12 cellular contexts compared by ENCODE assay signal in genomic region chr17:32516940-32517711, GRCh38. TPM values are rescaled to one million over a fixed set of nuclear protein-coding genes. Genes with fewer than 3 reads are reported as not detected.
DNase-seq lines count a peak whose midpoint lies in the region; ATAC-seq and TF ChIP-seq lines count a peak whose summit lies in the region.
"Had no signal": no experiment of that assay in that cellular context is flagged by ENCODE, and none has a peak within 500 bp of the region (broad histone marks: within the 10 kb centered on the region; RNA-seq: fewer than 3 reads in every experiment).

No MANE protein-coding gene starts in this region.

- peak overlapping the region; percentile 63 for H3K4me3 Mint-ChIP-seq in activated naive CD8-positive, alpha-beta T cell

- no peaks in the 10 kb centered on the region for H3K9me3 Mint-ChIP-seq in activated naive CD8-positive, alpha-beta T cell (ENCODE audit: low read depth)

- H3K27ac ChIP-seq in osteoblast (ENCODE audit: low read depth, low read length) = no peak overlapping the region
- H3K27ac ChIP-seq: neutrophil, vagina had no signal

- no peak overlapping the region for H3K4me2 ChIP-seq in osteoblast (ENCODE audit: insufficient read depth, low read length)

- no peaks in the 10 kb centered on the region for H3K27me3 Mint-ChIP-seq in activated naive CD8-positive, alpha-beta T cell

- no peaks in the 10 kb centered on the region for H3K27me3 ChIP-seq in osteoblast (ENCODE audit: insufficient read depth, low read length)
- H3K27me3 ChIP-seq: vagina had no signal

- no peaks in the 10 kb centered on the region for H3K36me3 ChIP-seq in osteoblast (ENCODE audit: insufficient read depth, low read length)
- H3K36me3 ChIP-seq: neutrophil, vagina had no signal

- no peak for TF ChIP-seq CTCF in osteoblast (IDR thresholded peaks at IDR 0.05; ENCODE audit: extremely low read depth, low read depth, low read length)

- no peaks in the 10 kb centered on the region for H4K20me1 ChIP-seq in osteoblast (ENCODE audit: insufficient read depth, low read length)

- H3K27ac Mint-ChIP-seq in activated naive CD8-positive, alpha-beta T cell = peak overlapping the region; percentile 61

- peaks cover 70% of the 10 kb centered on the region for H3K4me1 Mint-ChIP-seq in activated naive CD8-positive, alpha-beta T cell (ENCODE audit: low read depth)

- H3K79me2 ChIP-seq in osteoblast (ENCODE audit: insufficient read depth, low read length) = no peaks in the 10 kb centered on the region

- H3K36me3 Mint-ChIP-seq in activated naive CD8-positive, alpha-beta T cell = no peaks in the 10 kb centered on the region

- no peak overlapping the region for H2AFZ ChIP-seq in osteoblast (ENCODE audit: low read length)

- no peaks in the 10 kb centered on the region for H3K9me3 ChIP-seq in osteoblast (ENCODE audit: low read depth, low read length)
- H3K9me3 ChIP-seq: neutrophil, vagina had no signal

- H3K4me3 ChIP-seq in osteoblast (ENCODE audit: insufficient read depth, low read length) = no peak overlapping the region
- H3K4me3 ChIP-seq: vagina had no signal

- intact Hi-C loops in posterior vena cava (cut with DNase I) = no loop called here

- DNase-seq in NCI-H748 (lab: John Stamatoyannopoulos, UW; ENCODE audit: unreplicated experiment) = peak; percentile 47
- DNase-seq in NCI-H748 treated with DMSO at 0.1 percent for 48 hours (lab: John Stamatoyannopoulos, UW) = no peak
- peak; percentile 76 for DNase-seq in osteoblast (ENCODE audit: insufficient read length, low spot score, missing footprints)
- no peak for DNase-seq in cerebellar nuclear complex (lab: John Stamatoyannopoulos, UW)
- no peak for DNase-seq in kidney tubule cell (ENCODE audit: low spot score)
- no peak for DNase-seq in posterior vena cava (ENCODE audit: low spot score)
- DNase-seq: hippocampal formation, MM.1S had no signal

- H3K4me1 ChIP-seq in osteoblast (ENCODE audit: insufficient read depth, low read length) = peaks cover 8% of the 10 kb centered on the region

- ATAC-seq in HG02885 (IDR thresholded peaks at IDR 0.05; ENCODE audit: poor library complexity, unreplicated experiment) = peak; percentile 39

RNA-seq across cellular contexts. Expression of gene CDK5R1, which starts 30.3 kb away (rescaled TPM):
- total RNA-seq in osteoblast (0.59 and 0.72 TPM in 2 replicates), posterior vena cava (1 to 10 TPM in 1 of 2 donors, under 1 TPM in 1; 0.93 to 1.3 TPM)

Comparison
In these comparisons a context has a peak if more than half of its experiments do, and no peak if none do; other contexts are left out.
1. DNase-seq: peak in NCI-H748 (single experiment) and osteoblast (single experiment); none in NCI-H748 treated with DMSO at 0.1 percent for 48 hours (single experiment), cerebellar nuclear complex (0 of 2), kidney tubule cell (single experiment) and posterior vena cava (single experiment).